ENCODE assay signal across 1 cellular context in genomic region chr2:238294393-238295143, GRCh38.
TF ChIP-seq lines count a peak whose summit lies in the region.

No MANE protein-coding gene starts in this region.

TF ChIP-seq in HepG2, 621 proteins besides CTCF, POLR2A, EP300 and RAD21 (continued from another document):
- TF ChIP-seq SRY (CRISPR knock-in tag; IDR thresholded peaks at IDR 0.05) (peak; percentile 78; the same call in 1 of the 2 replicates), NFRKB (IDR thresholded peaks at IDR 0.05) (no peak), MEF2D (CRISPR knock-in tag; IDR thresholded peaks at IDR 0.05) (peak; percentile 66), ARNTL (CRISPR knock-in tag; IDR thresholded peaks at IDR 0.05) (0 out of 2 replicates have a peak, but pooled peaks have one; percentile 38), ZNF564 (CRISPR knock-in tag; IDR thresholded peaks at IDR 0.05) (no peak), ZNF605 (CRISPR knock-in tag; IDR thresholded peaks at IDR 0.05) (no peak), XRCC5 (optimal IDR thresholded peaks at IDR 0.05; ENCODE audit: low read length) (peak; percentile 89), HOXA7 (CRISPR knock-in tag; IDR thresholded peaks at IDR 0.05) (no peak)
- TF ChIP-seq, protein P1, sequence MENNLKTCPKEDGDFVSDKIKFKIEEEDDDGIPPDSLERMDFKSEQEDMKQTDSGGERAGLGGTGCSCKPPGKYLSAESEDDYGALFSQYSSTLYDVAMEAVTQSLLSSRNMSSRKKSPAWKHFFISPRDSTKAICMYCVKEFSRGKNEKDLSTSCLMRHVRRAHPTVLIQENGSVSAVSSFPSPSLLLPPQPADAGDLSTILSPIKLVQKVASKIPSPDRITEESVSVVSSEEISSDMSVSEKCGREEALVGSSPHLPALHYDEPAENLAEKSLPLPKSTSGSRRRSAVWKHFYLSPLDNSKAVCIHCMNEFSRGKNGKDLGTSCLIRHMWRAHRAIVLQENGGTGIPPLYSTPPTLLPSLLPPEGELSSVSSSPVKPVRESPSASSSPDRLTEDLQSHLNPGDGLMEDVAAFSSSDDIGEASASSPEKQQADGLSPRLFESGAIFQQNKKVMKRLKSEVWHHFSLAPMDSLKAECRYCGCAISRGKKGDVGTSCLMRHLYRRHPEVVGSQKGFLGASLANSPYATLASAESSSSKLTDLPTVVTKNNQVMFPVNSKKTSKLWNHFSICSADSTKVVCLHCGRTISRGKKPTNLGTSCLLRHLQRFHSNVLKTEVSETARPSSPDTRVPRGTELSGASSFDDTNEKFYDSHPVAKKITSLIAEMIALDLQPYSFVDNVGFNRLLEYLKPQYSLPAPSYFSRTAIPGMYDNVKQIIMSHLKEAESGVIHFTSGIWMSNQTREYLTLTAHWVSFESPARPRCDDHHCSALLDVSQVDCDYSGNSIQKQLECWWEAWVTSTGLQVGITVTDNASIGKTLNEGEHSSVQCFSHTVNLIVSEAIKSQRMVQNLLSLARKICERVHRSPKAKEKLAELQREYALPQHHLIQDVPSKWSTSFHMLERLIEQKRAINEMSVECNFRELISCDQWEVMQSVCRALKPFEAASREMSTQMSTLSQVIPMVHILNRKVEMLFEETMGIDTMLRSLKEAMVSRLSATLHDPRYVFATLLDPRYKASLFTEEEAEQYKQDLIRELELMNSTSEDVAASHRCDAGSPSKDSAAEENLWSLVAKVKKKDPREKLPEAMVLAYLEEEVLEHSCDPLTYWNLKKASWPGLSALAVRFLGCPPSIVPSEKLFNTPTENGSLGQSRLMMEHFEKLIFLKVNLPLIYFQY (CRISPR knock-in tag; IDR thresholded peaks at IDR 0.05; ENCODE audit: borderline replicate concordance), result no peak
- TF ChIP-seq, protein P2, sequence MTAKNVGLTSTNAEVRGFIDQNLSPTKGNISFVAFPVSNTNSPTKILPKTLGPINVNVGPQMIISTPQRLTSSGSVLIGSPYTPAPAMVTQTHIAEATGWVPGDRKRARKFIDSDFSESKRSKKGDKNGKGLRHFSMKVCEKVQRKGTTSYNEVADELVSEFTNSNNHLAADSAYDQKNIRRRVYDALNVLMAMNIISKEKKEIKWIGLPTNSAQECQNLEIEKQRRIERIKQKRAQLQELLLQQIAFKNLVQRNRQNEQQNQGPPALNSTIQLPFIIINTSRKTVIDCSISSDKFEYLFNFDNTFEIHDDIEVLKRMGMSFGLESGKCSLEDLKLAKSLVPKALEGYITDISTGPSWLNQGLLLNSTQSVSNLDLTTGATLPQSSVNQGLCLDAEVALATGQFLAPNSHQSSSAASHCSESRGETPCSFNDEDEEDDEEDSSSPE (CRISPR knock-in tag; IDR thresholded peaks at IDR 0.05), result no peak
